Comparison of ENCODE assay signal across 20 cellular contexts in genomic region chr20:63882257-63883208, GRCh38. TPM values are rescaled to one million over a fixed set of nuclear protein-coding genes. Genes with fewer than 3 reads are reported as not detected.
DNase-seq lines count a peak whose midpoint lies in the region; ATAC-seq and TF ChIP-seq lines count a peak whose summit lies in the region.
"Had no signal": no experiment of that assay in that cellular context is flagged by ENCODE, and none has a peak within 500 bp of the region (broad histone marks: within the 10 kb centered on the region; RNA-seq: fewer than 3 reads in every experiment).

No MANE protein-coding gene starts in this region.

- H3K27ac Mint-ChIP-seq in Caco-2 (ENCODE audit: unreplicated experiment) (peak overlapping the region; percentile 1), WTC11 (peak overlapping the region; percentile 32; the same call in 1 of the 2 replicates)

- H3K9me3 ChIP-seq in Caco-2 (no peaks in the 10 kb centered on the region), HEK293 (ENCODE audit: control insufficient read depth, insufficient read depth, low read depth, low read length) (no peaks in the 10 kb centered on the region), ascending aorta (no peaks in the 10 kb centered on the region)
- H3K9me3 ChIP-seq: Peyer's patch, SK-N-SH had no signal

- no peaks in the 10 kb centered on the region for H3K27me3 ChIP-seq in Caco-2 (replicated peaks; ENCODE audit: control insufficient read depth, insufficient read depth, low read length)
- H3K27me3 ChIP-seq in ascending aorta, result no peaks in the 10 kb centered on the region
- H3K27me3 ChIP-seq: Peyer's patch had no signal

- TF ChIP-seq CTCF in Caco-2 (IDR thresholded peaks at IDR 0.05; ENCODE audit: insufficient read depth in 1 of 2, low read depth in 1 of 2, low read length in 1 of 2, severe bottlenecking in 1 of 2, unreplicated experiment in 1 of 2), result no peak
- no peak for TF ChIP-seq CTCF in HEK293 (tag by site-specific recombination; IDR thresholded peaks at IDR 0.05)
- TF ChIP-seq CTCF in WTC11 (IDR thresholded peaks at IDR 0.05), result no peak
- no peak for TF ChIP-seq CTCF in ascending aorta (IDR thresholded peaks at IDR 0.05)

- H3K4me3 ChIP-seq in Caco-2 (ENCODE audit: low read depth, low read length), result no peak overlapping the region
- H3K4me3 ChIP-seq in HEK293 (ENCODE audit: low read depth, low read length), result no peak overlapping the region
- no peak overlapping the region for H3K4me3 ChIP-seq in ascending aorta
- H3K4me3 ChIP-seq: Peyer's patch had no signal

- H3K27ac ChIP-seq in HEK293 (ENCODE audit: extremely low read depth, low read depth, low read length) (no peak overlapping the region), ascending aorta (no peak overlapping the region)
- H3K27ac ChIP-seq: Peyer's patch had no signal

- H3K36me3 ChIP-seq in Caco-2 (ENCODE audit: control insufficient read depth, insufficient read depth, low read length), result peaks cover 19% of the 10 kb centered on the region
- H3K36me3 ChIP-seq in HEK293 (ENCODE audit: control insufficient read depth in 2 of 2, insufficient read depth in 1 of 2, low read length in 2 of 2), result peaks cover 0 to 78% of the 10 kb centered on the region in 2 experiments; a peak in 2 of 3 replicates
- H3K36me3 ChIP-seq in ascending aorta, result peaks cover 52 to 78% of the 10 kb centered on the region in 2 donors

- H3K4me1 ChIP-seq in Caco-2 (no peaks in the 10 kb centered on the region), HEK293 (ENCODE audit: control insufficient read depth, insufficient read depth, low read length) (no peaks in the 10 kb centered on the region), ascending aorta (no peaks in the 10 kb centered on the region)

- CTCF ChIA-PET in Caco-2 (lab: Charles Lee) (interaction anchor here (0.6 to 2.1 kb wide), 2 partner anchors 156 to 344 kb away, joined by 3 to 5 read pairs; no protein-coding TSS in a partner anchor), HEK293 (lab: Yijun Ruan, JAX) (interaction anchor here (0.7 kb wide), 1 partner anchor 198 kb away, joined by 4 read pairs; the partner anchor contains the start of gene OPRL1), WTC11 (lab: Charles Lee) (interaction anchor here (1.4 to 1.7 kb wide), 3 partner anchors 8 to 98 kb away, joined by 3 to 7 read pairs (median 4); no protein-coding TSS in a partner anchor)

- no peak for DNase-seq in Caco-2
- DNase-seq in WTC11 (ENCODE audit: low spot score), result no peak
- DNase-seq in left lobe of liver (ENCODE audit: low spot score), result no peak
- no peak for DNase-seq in COLO668 (lab: John Stamatoyannopoulos, UW; ENCODE audit: unreplicated experiment)
- DNase-seq in COR-L47 (lab: John Stamatoyannopoulos, UW), result no peak
- DNase-seq in ascending aorta (ENCODE audit: low spot score in 2 of 2), result no peak
- no peak for DNase-seq in kidney tubule cell (ENCODE audit: low spot score)
- DNase-seq: CD8-positive, alpha-beta memory T cell; DMS 273 treated with DMSO at 0.1 percent for 48 hours; HCEC 1CT; Karpas-422; NCI-H1048; NCI-H1436; NCI-H2081 treated with DMSO at 0.1 percent for 48 hours; Peyer's patch; SHP77 treated with DMSO at 0.1 percent for 48 hours; SK-N-SH had no signal

- no peaks in the 10 kb centered on the region for H3K9me3 Mint-ChIP-seq in Caco-2 (ENCODE audit: unreplicated experiment)
- H3K9me3 Mint-ChIP-seq in WTC11, result no peaks in the 10 kb centered on the region
- H3K9me3 Mint-ChIP-seq: CD8-positive, alpha-beta memory T cell had no signal

- no peak for ATAC-seq in WTC11
- ATAC-seq in left lobe of liver, result peak; percentile 42

- no peaks in the 10 kb centered on the region for H3K27me3 Mint-ChIP-seq in Caco-2 (ENCODE audit: insufficient read depth, unreplicated experiment)
- H3K27me3 Mint-ChIP-seq in WTC11 (ENCODE audit: low read depth), result no peaks in the 10 kb centered on the region
- H3K27me3 Mint-ChIP-seq: CD8-positive, alpha-beta memory T cell had no signal

- no TSS peak for BruUV-seq in Caco-2 (replicated peaks; lab: Mats Ljungman, UMichigan)

- no peak overlapping the region for H3K4me3 Mint-ChIP-seq in Caco-2 (ENCODE audit: unreplicated experiment)
- no peak overlapping the region for H3K4me3 Mint-ChIP-seq in WTC11
- H3K4me3 Mint-ChIP-seq: CD8-positive, alpha-beta memory T cell had no signal

- intact Hi-C loops in Caco-2 (cut with micrococcal nuclease; ENCODE audit: unreplicated experiment) (no loop called here), ascending aorta (cut with DNase I) (no loop called here)

- H3K36me3 Mint-ChIP-seq in Caco-2 (ENCODE audit: insufficient read depth, unreplicated experiment), result peaks cover 95% of the 10 kb centered on the region
- H3K36me3 Mint-ChIP-seq in WTC11, result peaks cover 23% of the 10 kb centered on the region

- H3K4me1 Mint-ChIP-seq in Caco-2 (ENCODE audit: low read depth, unreplicated experiment) (no peaks in the 10 kb centered on the region), WTC11 (no peaks in the 10 kb centered on the region)

- POLR2A ChIA-PET in Caco-2 (lab: Charles Lee) (interaction anchor here (0.5 kb wide), 1 partner anchor 123 kb away, joined by 4 read pairs; no protein-coding TSS in a partner anchor), HEK293 (lab: Yijun Ruan, JAX) (no interaction called here), WTC11 (lab: Charles Lee) (no interaction called here)

TF ChIP-seq in HEK293, 187 proteins besides CTCF, POLR2A, EP300 and RAD21:
- TF ChIP-seq ZNF792 (tag by site-specific recombination; IDR thresholded peaks at IDR 0.05) (no peak), ZFHX2 (tag by site-specific recombination; conservative IDR thresholded peaks at IDR 0.05) (peak; percentile 60; the same call in 1 of the 2 replicates), EGR2 (tag by site-specific recombination; IDR thresholded peaks at IDR 0.05; ENCODE audit: low read depth) (peak; percentile 75)

TF ChIP-seq in WTC11, 78 proteins besides CTCF, POLR2A, EP300 and RAD21 (continues in another document):
- TF ChIP-seq HMGA2 (CRISPR knock-in tag; IDR thresholded peaks at IDR 0.05) (no peak), MAX (CRISPR knock-in tag; IDR thresholded peaks at IDR 0.05) (no peak), E2F5 (CRISPR knock-in tag; IDR thresholded peaks at IDR 0.05) (no peak), ZNF317 (CRISPR knock-in tag; IDR thresholded peaks at IDR 0.05; ENCODE audit: borderline replicate concordance, low read depth) (no peak), SOX15 (CRISPR knock-in tag; IDR thresholded peaks at IDR 0.05) (no peak), TCF7 (CRISPR knock-in tag; IDR thresholded peaks at IDR 0.05; ENCODE audit: low read depth) (no peak), SP1 (CRISPR knock-in tag; conservative IDR thresholded peaks at IDR 0.05) (no peak), GTF2I (CRISPR knock-in tag; conservative IDR thresholded peaks at IDR 0.05) (no peak), NR3C1 (CRISPR knock-in tag; conservative IDR thresholded peaks at IDR 0.05; ENCODE audit: low read depth) (no peak), NR2C2 (CRISPR knock-in tag; IDR thresholded peaks at IDR 0.05) (no peak), GRHL2 (CRISPR knock-in tag; IDR thresholded peaks at IDR 0.05; ENCODE audit: insufficient replicate concordance, severe bottlenecking) (no peak), ZNF121 (CRISPR knock-in tag; IDR thresholded peaks at IDR 0.05) (no peak), E2F4 (CRISPR knock-in tag; IDR thresholded peaks at IDR 0.05; ENCODE audit: borderline replicate concordance, low read depth) (no peak), USF1 (CRISPR knock-in tag; IDR thresholded peaks at IDR 0.05) (no peak), ZNF671 (CRISPR knock-in tag; IDR thresholded peaks at IDR 0.05) (no peak), SMAD3 (CRISPR knock-in tag; IDR thresholded peaks at IDR 0.05; ENCODE audit: borderline replicate concordance) (no peak), JAZF1 (CRISPR knock-in tag; IDR thresholded peaks at IDR 0.05) (no peak)

RNA-seq across cellular contexts. Expression of gene DNAJC5, which starts 12.4 kb away (rescaled TPM):
- 117 and 124 TPM in 2 replicates for total RNA-seq in Caco-2 (2022)
- total RNA-seq in WTC11 (2021), result 28.5 to 31.5 TPM (median 29.6 TPM) in 3 replicates
- total RNA-seq in left lobe of liver, result 17.8 TPM
- 42.9 TPM for total RNA-seq in ascending aorta

RNA-seq across cellular contexts. Expression of gene TPD52L2, which starts 17.5 kb away (rescaled TPM):
- total RNA-seq in Caco-2 (2022) (286 and 293 TPM in 2 replicates), WTC11 (2021) (80.8 to 87.2 TPM (median 85.6 TPM) in 3 replicates), left lobe of liver (17.3 TPM), ascending aorta (161 TPM)

RNA-seq across cellular contexts. Expression of gene ABHD16B, which starts 21.2 kb away (rescaled TPM):
- total RNA-seq in Caco-2 (2022), result 0.27 TPM in 1 of 2 replicates, not detected in the other
- 0.11 TPM in 1 of 3 replicates, not detected in the others for total RNA-seq in WTC11 (2021)
- not detected for total RNA-seq in left lobe of liver
- not detected for total RNA-seq in ascending aorta
- total RNA-seq: CD8-positive, alpha-beta memory T cell; MCF 10A; NCI-H460; Peyer's patch had no signal

RNA-seq across cellular contexts. Expression of gene ZBTB46, which starts 51.5 kb away (rescaled TPM):
- total RNA-seq in Caco-2 (2022) (9.1 and 9.5 TPM in 2 replicates), WTC11 (2021) (18.9 to 20.1 TPM (median 20.1 TPM) in 3 replicates), left lobe of liver (4.7 TPM), ascending aorta (39.5 TPM)
